Comparison of ENCODE assay signal across 25 cellular contexts in the genomic region with DNA sequence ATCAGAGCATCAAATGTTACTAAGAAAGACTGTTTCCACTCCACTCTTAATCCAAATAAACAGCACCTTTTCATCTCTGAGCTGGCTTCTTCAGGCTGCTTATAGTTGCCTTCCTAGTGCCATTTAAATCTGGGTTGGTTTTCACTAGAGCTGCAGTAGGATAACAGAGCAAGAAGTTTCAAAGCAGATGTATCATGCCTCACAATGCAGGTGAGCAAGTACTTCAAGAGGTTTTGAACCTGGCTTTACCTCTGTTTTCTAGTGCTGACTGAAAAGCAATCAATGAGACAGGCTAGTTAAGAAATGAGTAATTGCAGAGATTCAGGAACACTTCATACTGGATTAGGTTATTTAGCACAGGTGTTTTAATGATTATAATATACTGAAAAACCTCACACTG.
"Had no signal": no experiment of that assay in that cellular context is flagged by ENCODE, and none has a peak within 500 bp of the region (broad histone marks: within the 10 kb centered on the region; RNA-seq: fewer than 3 reads in every experiment).

No MANE protein-coding gene starts in this region.

- H3K27me3 Mint-ChIP-seq: activated CD8-positive, alpha-beta memory T cell treated with anti-CD3 and anti-CD28 coated beads, Interleukin-2, amount 10 ng/mL, durations not matched to agents 7 days and 5 days; activated naive CD8-positive, alpha-beta T cell treated with anti-CD3 and anti-CD28 coated beads, Interleukin-2, amount 10 ng/mL, durations not matched to agents 7 days and 5 days; dendritic cell treated with granulocyte-macrophage colony-stimulating factor and Interleukin-4, amounts not matched to agents 40 ng/mL and 50 ng/mL, for 4 days; naive B cell; progenitor cell of endocrine pancreas had no signal

- H3K36me3 Mint-ChIP-seq: memory B cell, naive B cell had no signal

- H3K36me3 ChIP-seq: cardiac muscle cell, esophagus squamous epithelium, heart right ventricle, left ventricle myocardium inferior, thyroid gland had no signal

- DNase-seq: activated CD4-positive, alpha-beta T cell treated with anti-CD3 and anti-CD28 coated beads for 1 hour; activated CD4-positive, alpha-beta T cell treated with anti-CD3 and anti-CD28 coated beads, Interleukin-2, amount 50 U/mL, for 48 hours; activated CD8-positive, alpha-beta memory T cell treated with anti-CD3 and anti-CD28 coated beads, Interleukin-2, amount 10 ng/mL, durations not matched to agents 7 days and 5 days; activated gamma-delta T cell; activated naive CD8-positive, alpha-beta T cell treated with anti-CD3 and anti-CD28 coated beads, Interleukin-2, amount 10 ng/mL, durations not matched to agents 7 days and 5 days; activated T-cell treated with anti-CD3 and anti-CD28 coated beads, Interleukin-2, amount 50 U/mL, for 4 hours; amygdala; effector CD8-positive, alpha-beta T cell; esophagus squamous epithelium; heart right ventricle; immature natural killer cell; kidney glomerular epithelial cell; left ventricle myocardium inferior; mucosa of descending colon; naive B cell; stimulated activated CD8-positive, alpha-beta memory T cell treated with anti-CD3 and anti-CD28 coated beads, Interleukin-4, amount 100 ng/mL, for 48 hours; stimulated activated naive CD4-positive, alpha-beta T cell treated with Interleukin-2 at 50 U/mL for 16 hours; thyroid gland had no signal

- H3K4me1 ChIP-seq: esophagus squamous epithelium, heart right ventricle, left ventricle myocardium inferior, thyroid gland had no signal

- H3K4me3 Mint-ChIP-seq: activated CD8-positive, alpha-beta memory T cell treated with anti-CD3 and anti-CD28 coated beads, Interleukin-2, amount 10 ng/mL, durations not matched to agents 7 days and 5 days; activated naive CD8-positive, alpha-beta T cell treated with anti-CD3 and anti-CD28 coated beads, Interleukin-2, amount 10 ng/mL, durations not matched to agents 7 days and 5 days; activated T-cell treated with anti-CD3 and anti-CD28 coated beads, Interleukin-2, amount 50 U/mL, for 4 hours; dendritic cell treated with granulocyte-macrophage colony-stimulating factor and Interleukin-4, amounts not matched to agents 40 ng/mL and 50 ng/mL, for 4 days; immature natural killer cell; memory B cell; naive B cell; neural crest cell; T-helper 1 cell treated with Interleukin-12 subunit alpha and Interleukin-12 subunit beta and Interleukin-4 antibody, amounts not matched to agents 30 μg/mL and 1 μg/mL, for 36 hours had no signal

- H3K9me3 Mint-ChIP-seq: activated T-cell treated with anti-CD3 and anti-CD28 coated beads, Interleukin-2, amount 50 U/mL, for 4 hours; dendritic cell treated with granulocyte-macrophage colony-stimulating factor and Interleukin-4, amounts not matched to agents 40 ng/mL and 50 ng/mL, for 4 days; immature natural killer cell; memory B cell had no signal

- H3K27ac ChIP-seq: cardiac muscle cell, esophagus squamous epithelium, heart right ventricle, left ventricle myocardium inferior, thyroid gland, VCaP had no signal

- H3K9me3 ChIP-seq: esophagus squamous epithelium, heart right ventricle, left ventricle myocardium inferior, mucosa of descending colon, thyroid gland had no signal

- ATAC-seq: activated CD8-positive, alpha-beta memory T cell treated with anti-CD3 and anti-CD28 coated beads, Interleukin-2, amount 10 ng/mL, durations not matched to agents 7 days and 5 days; heart right ventricle; mucosa of descending colon had no signal

- H3K4me1 Mint-ChIP-seq: memory B cell, naive B cell, neural crest cell had no signal

- H3K27me3 ChIP-seq: cardiac muscle cell, esophagus squamous epithelium, heart right ventricle, thyroid gland had no signal

- H3K4me3 ChIP-seq: cardiac muscle cell, esophagus squamous epithelium, heart right ventricle, left ventricle myocardium inferior, mucosa of descending colon, thyroid gland had no signal

- H3K27ac Mint-ChIP-seq: activated CD8-positive, alpha-beta memory T cell treated with anti-CD3 and anti-CD28 coated beads, Interleukin-2, amount 10 ng/mL, durations not matched to agents 7 days and 5 days; activated naive CD8-positive, alpha-beta T cell treated with anti-CD3 and anti-CD28 coated beads, Interleukin-2, amount 10 ng/mL, durations not matched to agents 7 days and 5 days; dendritic cell treated with granulocyte-macrophage colony-stimulating factor and Interleukin-4, amounts not matched to agents 40 ng/mL and 50 ng/mL, for 4 days; memory B cell; T-helper 1 cell treated with Interleukin-12 subunit alpha and Interleukin-12 subunit beta and Interleukin-4 antibody, amounts not matched to agents 30 μg/mL and 1 μg/mL, for 36 hours had no signal
